8 cellular contexts compared by ENCODE assay signal in the genomic region with DNA sequence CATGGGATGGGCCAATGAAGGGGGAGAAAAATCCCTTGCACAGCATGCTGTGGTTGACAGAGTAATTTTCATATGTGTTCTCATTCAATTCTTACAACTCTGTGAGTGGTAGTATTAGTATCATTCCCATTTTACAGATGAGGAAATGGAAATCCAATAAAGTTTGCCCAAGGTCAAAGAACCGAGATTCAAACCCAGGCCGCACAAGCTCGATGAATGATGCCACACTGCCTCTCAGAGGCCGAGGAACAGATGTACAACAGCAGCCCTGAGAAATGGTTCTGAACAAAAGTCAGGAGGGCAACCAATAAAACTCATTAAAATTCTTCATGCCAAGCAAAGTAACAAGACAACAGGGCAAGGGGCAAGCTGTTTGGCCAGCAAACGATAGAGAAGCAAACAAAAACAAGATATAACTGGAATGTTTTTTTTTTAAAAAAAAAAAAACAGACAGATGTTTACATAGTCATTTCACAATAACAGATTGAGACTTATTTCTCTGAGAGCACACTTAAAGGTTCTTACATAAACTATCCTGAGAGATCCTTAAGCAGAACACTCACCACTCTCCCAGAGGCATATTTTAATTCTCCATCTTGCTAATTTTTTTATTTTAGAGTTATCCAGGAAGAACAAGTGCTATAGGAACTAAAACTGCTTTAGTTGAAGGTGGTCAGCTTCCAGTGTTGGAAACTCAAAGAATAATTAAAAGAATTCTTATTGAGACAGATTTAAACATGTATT.
DNase-seq lines count a peak whose midpoint lies in the region; ATAC-seq and TF ChIP-seq lines count a peak whose summit lies in the region.

No MANE protein-coding gene starts in this region.

- WGBS in GM23248 (ENCODE audit: low coverage in 1 of 2, low lambda C conversion rate in 2 of 2, missing lambda C conversion rate in 2 of 2), 2 experiments: 5 to 7% methylated on average over 5 of the region's 5 CpGs

- H3K27ac ChIP-seq in GM23248: no peak overlapping the region

- H3K36me3 ChIP-seq in GM23248 (ENCODE audit: low read depth): no peaks in the 10 kb centered on the region

- no peaks in the 10 kb centered on the region for H3K79me2 ChIP-seq in GM23248 (ENCODE audit: insufficient read depth)

- DNase-seq in AG09309 (ENCODE audit: low read depth) (no peak), GM23248 (peak; percentile 40), NCI-H82 (lab: John Stamatoyannopoulos, UW) (peak; percentile 97), fibroblast of the aortic adventitia (ENCODE audit: low read depth) (peak; percentile 3), ureter (ENCODE audit: low spot score) (no peak), putamen (ENCODE audit: low spot score) (no peak)
- DNase-seq in stimulated activated CD8-positive, alpha-beta memory T cell treated with anti-CD3 and anti-CD28 coated beads, Interleukin-4, amount 100 ng/mL, for 48 hours: no peak

- ATAC-seq in GM18520 (IDR thresholded peaks at IDR 0.05; ENCODE audit: unreplicated experiment): no peak

- in situ Hi-C loops in GM23248 (cut with MboI): no loop called here

- no peaks in the 10 kb centered on the region for H3K4me1 ChIP-seq in GM23248 (ENCODE audit: insufficient read depth)

- H3F3A ChIP-seq in GM23248 (ENCODE audit: insufficient read depth): no peaks in the 10 kb centered on the region

- H3K9me2 ChIP-seq in GM23248 (ENCODE audit: insufficient read depth): no peaks in the 10 kb centered on the region

- TF ChIP-seq CTCF in AG09309 (IDR thresholded peaks at IDR 0.05; ENCODE audit: control insufficient read depth, insufficient read depth, low read depth, low read length, missing control alignments) (peak; percentile 27), fibroblast of the aortic adventitia (IDR thresholded peaks at IDR 0.05; ENCODE audit: insufficient read depth, low read length) (peak; percentile 28)

- no peaks in the 10 kb centered on the region for H4K20me1 ChIP-seq in GM23248 (ENCODE audit: insufficient read depth)

- peaks cover 12% of the 10 kb centered on the region for H3K27me3 ChIP-seq in GM23248 (replicated peaks; ENCODE audit: insufficient read depth)

- H2AFZ ChIP-seq in GM23248: no peak overlapping the region

- H3K9ac ChIP-seq in GM23248: no peak overlapping the region

- no peak overlapping the region for H3K4me2 ChIP-seq in GM23248 (ENCODE audit: unreplicated experiment)

- H3K4me3 ChIP-seq in AG09309 (ENCODE audit: control insufficient read depth, low read depth, low read length) (no peak overlapping the region), GM23248 (no peak overlapping the region), fibroblast of the aortic adventitia (ENCODE audit: low read depth, low read length) (no peak overlapping the region)

- no peaks in the 10 kb centered on the region for H3K9me3 ChIP-seq in GM23248 (ENCODE audit: low read depth)

Comparison
In these comparisons a context has a peak if more than half of its experiments do, and no peak if none do; other contexts are left out.
1. DNase-seq: peak in GM23248 (single experiment), NCI-H82 (single experiment) and fibroblast of the aortic adventitia (single experiment); none in AG09309 (single experiment), stimulated activated CD8-positive, alpha-beta memory T cell treated with anti-CD3 and anti-CD28 coated beads, Interleukin-4, amount 100 ng/mL, for 48 hours (single experiment), ureter (single experiment) and putamen (single experiment).